Comparison of ENCODE assay signal across 1 cellular context in genomic region chr6:155443168-155443567, GRCh38.
TF ChIP-seq lines count a peak whose summit lies in the region.

No MANE protein-coding gene starts in this region.

TF ChIP-seq in GM23338, 12 proteins besides CTCF, POLR2A, EP300 and RAD21:
- TF ChIP-seq, protein P1, sequence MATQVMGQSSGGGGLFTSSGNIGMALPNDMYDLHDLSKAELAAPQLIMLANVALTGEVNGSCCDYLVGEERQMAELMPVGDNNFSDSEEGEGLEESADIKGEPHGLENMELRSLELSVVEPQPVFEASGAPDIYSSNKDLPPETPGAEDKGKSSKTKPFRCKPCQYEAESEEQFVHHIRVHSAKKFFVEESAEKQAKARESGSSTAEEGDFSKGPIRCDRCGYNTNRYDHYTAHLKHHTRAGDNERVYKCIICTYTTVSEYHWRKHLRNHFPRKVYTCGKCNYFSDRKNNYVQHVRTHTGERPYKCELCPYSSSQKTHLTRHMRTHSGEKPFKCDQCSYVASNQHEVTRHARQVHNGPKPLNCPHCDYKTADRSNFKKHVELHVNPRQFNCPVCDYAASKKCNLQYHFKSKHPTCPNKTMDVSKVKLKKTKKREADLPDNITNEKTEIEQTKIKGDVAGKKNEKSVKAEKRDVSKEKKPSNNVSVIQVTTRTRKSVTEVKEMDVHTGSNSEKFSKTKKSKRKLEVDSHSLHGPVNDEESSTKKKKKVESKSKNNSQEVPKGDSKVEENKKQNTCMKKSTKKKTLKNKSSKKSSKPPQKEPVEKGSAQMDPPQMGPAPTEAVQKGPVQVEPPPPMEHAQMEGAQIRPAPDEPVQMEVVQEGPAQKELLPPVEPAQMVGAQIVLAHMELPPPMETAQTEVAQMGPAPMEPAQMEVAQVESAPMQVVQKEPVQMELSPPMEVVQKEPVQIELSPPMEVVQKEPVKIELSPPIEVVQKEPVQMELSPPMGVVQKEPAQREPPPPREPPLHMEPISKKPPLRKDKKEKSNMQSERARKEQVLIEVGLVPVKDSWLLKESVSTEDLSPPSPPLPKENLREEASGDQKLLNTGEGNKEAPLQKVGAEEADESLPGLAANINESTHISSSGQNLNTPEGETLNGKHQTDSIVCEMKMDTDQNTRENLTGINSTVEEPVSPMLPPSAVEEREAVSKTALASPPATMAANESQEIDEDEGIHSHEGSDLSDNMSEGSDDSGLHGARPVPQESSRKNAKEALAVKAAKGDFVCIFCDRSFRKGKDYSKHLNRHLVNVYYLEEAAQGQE (IDR thresholded peaks at IDR 0.05; ENCODE audit: unreplicated experiment) = no peak
- no peak for TF ChIP-seq ZNF114 (CRISPR knock-in tag; IDR thresholded peaks at IDR 0.05)
TF ChIP-seq in GM23338: peak in this region for 0.
